ENCODE assay signal across 2 cellular contexts in genomic region chr16:81810894-81811538, GRCh38.
TF ChIP-seq lines count a peak whose summit lies in the region.

No MANE protein-coding gene starts in this region.

TF ChIP-seq in GM12878, 131 proteins besides CTCF, POLR2A, EP300 and RAD21 (continued from another document and continues in another):
- TF ChIP-seq E2F4 (IDR thresholded peaks at IDR 0.05; ENCODE audit: low read depth, low read length) (no peak), DPF2 (IDR thresholded peaks at IDR 0.05) (peak; percentile 62), MYB (IDR thresholded peaks at IDR 0.05; ENCODE audit: borderline replicate concordance, low read depth, low read length) (no peak), EGR1 (IDR thresholded peaks at IDR 0.05; ENCODE audit: borderline replicate concordance in 1 of 2, low read depth in 2 of 2, low read length in 2 of 2) (peak in 1 of 2 experiments; percentile 66; a peak in 2 of 3 replicates), FOXM1 (IDR thresholded peaks at IDR 0.05; ENCODE audit: low read depth, low read length) (no peak), IRF5 (IDR thresholded peaks at IDR 0.05; ENCODE audit: borderline replicate concordance) (no peak), ZSCAN29 (IDR thresholded peaks at IDR 0.05) (no peak), STAT3 (IDR thresholded peaks at IDR 0.05; ENCODE audit: low read depth, low read length) (0 out of 2 replicates have a peak, but pooled peaks have one; percentile 77), BRCA1 (IDR thresholded peaks at IDR 0.05; ENCODE audit: low read depth, low read length) (no peak), CEBPB (IDR thresholded peaks at IDR 0.05; ENCODE audit: borderline replicate concordance in 1 of 2, low read depth in 2 of 2, low read length in 2 of 2) (no peak), ZNF592 (IDR thresholded peaks at IDR 0.05) (0 out of 2 replicates have a peak, but pooled peaks have one; percentile 35), MYC (IDR thresholded peaks at IDR 0.05; ENCODE audit: insufficient read depth, insufficient read length, insufficient replicate concordance, low read length, severe bottlenecking) (no peak), SMC3 (IDR thresholded peaks at IDR 0.05; ENCODE audit: borderline replicate concordance, low read length) (peak; percentile 7; the same call in 1 of the 2 replicates), RCOR1 (conservative IDR thresholded peaks at IDR 0.05; ENCODE audit: low read depth, low read length) (peak; percentile 87; the same call in 1 of the 2 replicates), ESRRA (IDR thresholded peaks at IDR 0.05; ENCODE audit: low read length) (peak; percentile 83; the same call in 1 of the 2 replicates), NR2F1 (conservative IDR thresholded peaks at IDR 0.05) (peak; percentile 75), HCFC1 (IDR thresholded peaks at IDR 0.05; ENCODE audit: low read length) (no peak), MTA3 (IDR thresholded peaks at IDR 0.05; ENCODE audit: borderline replicate concordance, low read length) (no peak), IKZF1 (conservative IDR thresholded peaks at IDR 0.05) (peak; percentile 87), FOXK2 (IDR thresholded peaks at IDR 0.05) (no peak), E4F1 (IDR thresholded peaks at IDR 0.05; ENCODE audit: borderline replicate concordance, partially characterized antibody) (no peak)

TF ChIP-seq in WTC11, 78 proteins besides CTCF, POLR2A, EP300 and RAD21 (continued from another document):
- TF ChIP-seq PREB (CRISPR knock-in tag; IDR thresholded peaks at IDR 0.05; ENCODE audit: borderline replicate concordance) = no peak
- no peak for TF ChIP-seq RELA (CRISPR knock-in tag; IDR thresholded peaks at IDR 0.05; ENCODE audit: borderline replicate concordance)
- no peak for TF ChIP-seq ZBTB43 (CRISPR knock-in tag; IDR thresholded peaks at IDR 0.05)
- TF ChIP-seq USF1 (CRISPR knock-in tag; IDR thresholded peaks at IDR 0.05) = no peak
- no peak for TF ChIP-seq MAX (CRISPR knock-in tag; IDR thresholded peaks at IDR 0.05)
- TF ChIP-seq ZNF423 (CRISPR knock-in tag; IDR thresholded peaks at IDR 0.05) = no peak
- no peak for TF ChIP-seq ZNF512 (CRISPR knock-in tag; IDR thresholded peaks at IDR 0.05; ENCODE audit: borderline replicate concordance)
- no peak for TF ChIP-seq AR (CRISPR knock-in tag; IDR thresholded peaks at IDR 0.05)
- TF ChIP-seq CREB1 (CRISPR knock-in tag; IDR thresholded peaks at IDR 0.05) = no peak
- no peak for TF ChIP-seq FOXP4 (CRISPR knock-in tag; IDR thresholded peaks at IDR 0.05)
- TF ChIP-seq NFE2L1 (CRISPR knock-in tag; IDR thresholded peaks at IDR 0.05) = no peak
- TF ChIP-seq ATF1 (CRISPR knock-in tag; IDR thresholded peaks at IDR 0.05) = no peak
- TF ChIP-seq USF2 (CRISPR knock-in tag; IDR thresholded peaks at IDR 0.05) = no peak
- no peak for TF ChIP-seq AFF4 (CRISPR knock-in tag; IDR thresholded peaks at IDR 0.05; ENCODE audit: borderline replicate concordance)
- TF ChIP-seq ETV6 (CRISPR knock-in tag; IDR thresholded peaks at IDR 0.05) = no peak
- TF ChIP-seq ZNF671 (CRISPR knock-in tag; IDR thresholded peaks at IDR 0.05) = no peak
- no peak for TF ChIP-seq HMGXB4 (CRISPR knock-in tag; IDR thresholded peaks at IDR 0.05)
- TF ChIP-seq ZNF219 (CRISPR knock-in tag; IDR thresholded peaks at IDR 0.05; ENCODE audit: borderline replicate concordance) = no peak
